8 cellular contexts compared by ENCODE assay signal in the genomic region with DNA sequence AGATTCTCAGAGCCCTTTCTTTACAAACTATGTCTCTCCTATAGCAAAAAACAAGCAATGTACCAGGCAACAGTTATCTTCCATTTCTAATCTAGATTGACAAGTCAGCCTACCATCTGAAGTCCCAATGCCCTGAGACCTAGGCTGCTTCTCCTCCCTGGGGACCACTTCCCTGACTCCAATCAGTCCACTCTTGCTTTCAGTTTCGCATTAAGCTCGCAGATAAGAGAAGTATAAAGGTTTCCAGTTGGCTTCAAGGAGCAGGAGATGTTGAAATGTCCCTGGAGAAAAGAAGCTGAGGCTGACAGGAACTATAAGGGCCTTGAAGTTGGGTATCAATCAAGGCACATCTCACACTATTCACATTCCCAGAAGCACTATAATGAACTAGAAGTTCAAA. TPM values are rescaled to one million over a fixed set of nuclear protein-coding genes. Genes with fewer than 3 reads are reported as not detected.
DNase-seq lines count a peak whose midpoint lies in the region; ATAC-seq and TF ChIP-seq lines count a peak whose summit lies in the region.

No MANE protein-coding gene starts in this region.

- CTCF ChIA-PET in AG04450 (lab: Charles Lee): no interaction called here

- H3K9me3 ChIP-seq in AG04450 (ENCODE audit: control insufficient read depth, insufficient read depth, low read length): no peaks in the 10 kb centered on the region

- H3K4me3 ChIP-seq in AG04450 (ENCODE audit: low read depth, low read length): peak overlapping the region; percentile 5; the same call in 1 of the 2 replicates

- POLR2A ChIA-PET in AG04450 (lab: Yijun Ruan, JAX): no interaction called here

- ATAC-seq in GM19397 (IDR thresholded peaks at IDR 0.05; ENCODE audit: unreplicated experiment): peak; percentile 83
- peak; percentile 87 for ATAC-seq in HG03521 (IDR thresholded peaks at IDR 0.05; ENCODE audit: unreplicated experiment)

- H3K27ac ChIP-seq in AG04450 (ENCODE audit: low read depth, low read length) (no peak overlapping the region), epithelial cell of prostate (peak overlapping the region; percentile 70), caudate nucleus (ENCODE audit: low read depth, low read length) (no peak overlapping the region)

- TF ChIP-seq CTCF in AG04450 (IDR thresholded peaks at IDR 0.05; ENCODE audit: low read depth, low read length): no peak

- no peaks in the 10 kb centered on the region for H3K27me3 ChIP-seq in AG04450 (ENCODE audit: control insufficient read depth, insufficient read depth, low read length)

- DNase-seq in AG04450 (ENCODE audit: low read depth, low spot score) (no peak), epithelial cell of prostate (ENCODE audit: low read depth, low spot score) (no peak), C1 segment of cervical spinal cord (lab: John Stamatoyannopoulos, UW) (no peak), caudate nucleus (lab: John Stamatoyannopoulos, UW) (no peak), nucleus accumbens (lab: John Stamatoyannopoulos, UW) (no peak), activated gamma-delta T cell (lab: John Stamatoyannopoulos, UW) (no peak)

RNA-seq across cellular contexts. Expression of gene ERP44, which starts 32.3 kb away (rescaled TPM):
- polyA plus RNA-seq in AG04450 (2011; rRNA removed): 20.9 and 28.0 TPM in 2 replicates
- 5.4 and 10.0 TPM in 2 replicates for polyA minus RNA-seq in AG04450 (2011; rRNA and poly(A)+ RNA removed)

RNA-seq across cellular contexts. Expression of gene INVS, which starts 32.5 kb away (rescaled TPM):
- 20.1 and 22.5 TPM in 2 replicates for polyA plus RNA-seq in AG04450 (2011; rRNA removed)
- polyA minus RNA-seq in AG04450 (2011; rRNA and poly(A)+ RNA removed): 24.4 and 37.7 TPM in 2 replicates
